In genomic region chr11:35664977-35665441, GRCh38 we compare ENCODE assay signal across 10 cellular contexts. TPM values are rescaled to one million over a fixed set of nuclear protein-coding genes. Genes with fewer than 3 reads are reported as not detected.
DNase-seq lines count a peak whose midpoint lies in the region; ATAC-seq, FAIRE-seq and TF ChIP-seq lines count a peak whose summit lies in the region.
"Had no signal": no experiment of that assay in that cellular context is flagged by ENCODE, and none has a peak within 500 bp of the region (broad histone marks: within the 10 kb centered on the region; RNA-seq: fewer than 3 reads in every experiment).

No MANE protein-coding gene starts in this region.

- peaks cover 0 to 13% of the 10 kb centered on the region in 2 donors for H3K9me3 ChIP-seq in CD4-positive, alpha-beta memory T cell (ENCODE audit: control insufficient read depth in 1 of 2, low read length in 2 of 2)
- H3K9me3 ChIP-seq in HUES64 (ENCODE audit: insufficient read depth, low read depth, low read length) (peaks cover 33% of the 10 kb centered on the region), astrocyte (ENCODE audit: insufficient read depth, low read depth, low read length) (peaks cover 11% of the 10 kb centered on the region)
- H3K9me3 ChIP-seq in naive thymus-derived CD4-positive, alpha-beta T cell (ENCODE audit: control insufficient read depth in 2 of 3, low read length in 3 of 3): peaks cover 0 to 13% (median 6%) of the 10 kb centered on the region in 3 experiments
- H3K9me3 ChIP-seq: suprapubic skin had no signal

- intact Hi-C loops in CD4-positive, alpha-beta memory T cell (cut with micrococcal nuclease): loop anchor here (10.0 kb wide), 1 partner anchor 1230 kb away; the partner anchor contains the start of gene CAT
- intact Hi-C loops in naive thymus-derived CD4-positive, alpha-beta T cell (cut with micrococcal nuclease): loop anchor here (5.0 to 10.0 kb wide), 4 partner anchors 827 to 1890 kb away; partner anchors contain the start of genes FBXO3 (in 1 of the 2) and NAT10 (in 1 of the 2)

- FAIRE-seq in astrocyte (lab: Jason Lieb, UNC): no peak

- H3K4me3 ChIP-seq in CD4-positive, alpha-beta memory T cell (ENCODE audit: low read length in 2 of 2): peak overlapping the region in 1 of 2 donors; percentile 7
- H3K4me3 ChIP-seq in HUES64 (ENCODE audit: low read length) (0 out of 2 replicates have a peak overlapping the region, but pooled peaks have one; percentile 63), astrocyte (ENCODE audit: insufficient read depth, low read depth, low read length) (no peak overlapping the region)
- H3K4me3 ChIP-seq in naive thymus-derived CD4-positive, alpha-beta T cell (ENCODE audit: low read length): no peak overlapping the region
- H3K4me3 ChIP-seq: suprapubic skin had no signal

- peak overlapping the region; percentile 96 for H3K4me2 ChIP-seq in astrocyte (ENCODE audit: low read length)

- H3K9me3 Mint-ChIP-seq in CD4-positive, alpha-beta memory T cell: peaks cover 13 to 38% (median 27%) of the 10 kb centered on the region in 8 donors
- peaks cover 21% of the 10 kb centered on the region for H3K9me3 Mint-ChIP-seq in astrocyte (ENCODE audit: unreplicated experiment)
- peaks cover 0 to 54% (median 31%) of the 10 kb centered on the region in 11 donors for H3K9me3 Mint-ChIP-seq in naive thymus-derived CD4-positive, alpha-beta T cell

- H3K4me1 ChIP-seq in CD4-positive, alpha-beta memory T cell (ENCODE audit: insufficient read depth, low read length): peaks cover 35% of the 10 kb centered on the region
- H3K4me1 ChIP-seq in HUES64 (ENCODE audit: insufficient read depth, low read length): no peaks in the 10 kb centered on the region
- H3K4me1 ChIP-seq in astrocyte (ENCODE audit: insufficient read depth, low read length): peaks cover 20% of the 10 kb centered on the region
- peaks cover 22 to 25% of the 10 kb centered on the region in 2 donors for H3K4me1 ChIP-seq in naive thymus-derived CD4-positive, alpha-beta T cell (ENCODE audit: control insufficient read depth in 2 of 2, insufficient read depth in 2 of 2, low read length in 2 of 2)

- H3K79me2 ChIP-seq in astrocyte (ENCODE audit: insufficient read depth, low read length): peaks cover 72% of the 10 kb centered on the region

- peaks cover 41 to 67% (median 53%) of the 10 kb centered on the region in 4 donors for H3K4me1 Mint-ChIP-seq in CD4-positive, alpha-beta memory T cell
- peaks cover 23% of the 10 kb centered on the region for H3K4me1 Mint-ChIP-seq in astrocyte (ENCODE audit: low read depth, unreplicated experiment)
- H3K4me1 Mint-ChIP-seq in naive thymus-derived CD4-positive, alpha-beta T cell: peaks cover 32 to 81% (median 70%) of the 10 kb centered on the region in 7 donors

- no peak overlapping the region for H2AFZ ChIP-seq in astrocyte (ENCODE audit: low read depth, low read length)

- POLR2A ChIA-PET in CD4-positive, alpha-beta memory T cell (lab: Charles Lee; ENCODE audit: partially characterized antibody): no interaction called here
- POLR2A ChIA-PET in naive thymus-derived CD4-positive, alpha-beta T cell (lab: Charles Lee): no interaction called here

- H3K36me3 Mint-ChIP-seq in CD4-positive, alpha-beta memory T cell: peaks cover 38 to 48% of the 10 kb centered on the region in 2 donors
- H3K36me3 Mint-ChIP-seq in astrocyte (ENCODE audit: low read depth, unreplicated experiment): peaks cover 19% of the 10 kb centered on the region
- H3K36me3 Mint-ChIP-seq in naive thymus-derived CD4-positive, alpha-beta T cell: peaks cover 14 to 50% (median 46%) of the 10 kb centered on the region in 5 donors

- no peak for DNase-seq in CD4-positive, alpha-beta memory T cell
- DNase-seq in astrocyte (ENCODE audit: low read depth) (no peak), glomerular visceral epithelial cell (ENCODE audit: extremely low spot score) (no peak), NCI-H510A (lab: John Stamatoyannopoulos, UW) (no peak), activated gamma-delta T cell treated with Interleukin-2 at 50 U/mL for 16 hours (no peak)
- peak in 2 of 9 donors; percentile 1 to 12 for DNase-seq in naive thymus-derived CD4-positive, alpha-beta T cell
- DNase-seq: stimulated activated CD4-positive, alpha-beta T cell treated with anti-CD3 and anti-CD28 coated beads, Interleukin-4, amount 100 ng/mL, for 4 hours had no signal

- no peak for TF ChIP-seq CTCF in astrocyte (IDR thresholded peaks at IDR 0.05; ENCODE audit: insufficient read depth, low read depth, low read length)

- 93% methylated on average over 4 of the region's 5 CpGs for WGBS in HUES64

- H3K36me3 ChIP-seq in CD4-positive, alpha-beta memory T cell (ENCODE audit: insufficient read depth, low read length): no peaks in the 10 kb centered on the region
- H3K36me3 ChIP-seq in HUES64 (ENCODE audit: insufficient read depth, low read length): peaks cover 8% of the 10 kb centered on the region; the same call in 1 of the 2 replicates
- no peaks in the 10 kb centered on the region for H3K36me3 ChIP-seq in astrocyte (ENCODE audit: insufficient read depth, low read length)
- peaks cover 0 to 4% (median 0%) of the 10 kb centered on the region in 3 experiments for H3K36me3 ChIP-seq in naive thymus-derived CD4-positive, alpha-beta T cell (ENCODE audit: control insufficient read depth in 2 of 3, insufficient read depth in 3 of 3, low read length in 3 of 3)
- H3K36me3 ChIP-seq: suprapubic skin had no signal

- H3K27ac Mint-ChIP-seq in CD4-positive, alpha-beta memory T cell: peak overlapping the region in 4 of 7 donors; percentile 4 to 95 (median 21)
- H3K27ac Mint-ChIP-seq in astrocyte (ENCODE audit: unreplicated experiment): peak overlapping the region; percentile 30
- H3K27ac Mint-ChIP-seq in naive thymus-derived CD4-positive, alpha-beta T cell: peak overlapping the region in 3 of 9 donors; percentile 11 to 100 (median 94)

- H3K9ac ChIP-seq in HUES64 (ENCODE audit: low read depth, low read length) (no peak overlapping the region), astrocyte (ENCODE audit: low read length) (no peak overlapping the region)

- peak overlapping the region in 7 of 8 donors; percentile 8 to 99 (median 94) for H3K4me3 Mint-ChIP-seq in CD4-positive, alpha-beta memory T cell
- peak overlapping the region; percentile 88 for H3K4me3 Mint-ChIP-seq in astrocyte (ENCODE audit: unreplicated experiment)
- H3K4me3 Mint-ChIP-seq in naive thymus-derived CD4-positive, alpha-beta T cell: peak overlapping the region; percentile 16 to 99 (median 94)

- peaks cover 18% of the 10 kb centered on the region for H4K20me1 ChIP-seq in astrocyte (ENCODE audit: insufficient read depth, low read length)

- ATAC-seq in naive thymus-derived CD4-positive, alpha-beta T cell: no peak
- ATAC-seq in HG02973 (IDR thresholded peaks at IDR 0.05; ENCODE audit: unreplicated experiment): no peak

- no peaks in the 10 kb centered on the region for H3K27me3 Mint-ChIP-seq in CD4-positive, alpha-beta memory T cell
- no peaks in the 10 kb centered on the region for H3K27me3 Mint-ChIP-seq in astrocyte (ENCODE audit: low read depth, unreplicated experiment)
- peaks cover 0 to 8% (median 0%) of the 10 kb centered on the region in 5 donors for H3K27me3 Mint-ChIP-seq in naive thymus-derived CD4-positive, alpha-beta T cell

- H3K27me3 ChIP-seq in CD4-positive, alpha-beta memory T cell (ENCODE audit: insufficient read depth, low read length): no peaks in the 10 kb centered on the region
- H3K27me3 ChIP-seq in HUES64 (ENCODE audit: insufficient read depth, low read length): peaks cover 23% of the 10 kb centered on the region
- H3K27me3 ChIP-seq in astrocyte (ENCODE audit: insufficient read depth, low read length): no peaks in the 10 kb centered on the region
- H3K27me3 ChIP-seq in naive thymus-derived CD4-positive, alpha-beta T cell (ENCODE audit: control insufficient read depth in 2 of 2, insufficient read depth in 2 of 2, low read length in 2 of 2): no peaks in the 10 kb centered on the region
- H3K27me3 ChIP-seq: suprapubic skin had no signal

- no peak overlapping the region for H3K27ac ChIP-seq in CD4-positive, alpha-beta memory T cell (ENCODE audit: low read depth, low read length)
- H3K27ac ChIP-seq in HUES64 (ENCODE audit: low read depth, low read length) (no peak overlapping the region), astrocyte (ENCODE audit: low read depth, low read length) (no peak overlapping the region)
- no peak overlapping the region for H3K27ac ChIP-seq in naive thymus-derived CD4-positive, alpha-beta T cell (ENCODE audit: low read depth, low read length)
- H3K27ac ChIP-seq: suprapubic skin had no signal

- CTCF ChIA-PET in CD4-positive, alpha-beta memory T cell (lab: Charles Lee; ENCODE audit: partially characterized antibody): no interaction called here
- CTCF ChIA-PET in naive thymus-derived CD4-positive, alpha-beta T cell (lab: Charles Lee): no interaction called here

RNA-seq across cellular contexts. Expression of gene TRIM44, which starts 2.4 kb away (rescaled TPM):
- 10 to 100 TPM; 49.8 to 53.1 TPM for total RNA-seq in CD4-positive, alpha-beta memory T cell
- polyA plus RNA-seq in CD4-positive, alpha-beta memory T cell: 10 to 100 TPM; 34.7 to 47.6 TPM
- polyA plus RNA-seq in HUES64 (2013, experiment 1 of 2): 16.0 TPM
- polyA plus RNA-seq in HUES64 (2013, experiment 2 of 2): 28.7 TPM
- 61.0 and 62.4 TPM in 2 replicates for total RNA-seq in astrocyte
- 10 to 100 TPM; 35.7 to 60.8 (median 58.6) TPM for total RNA-seq in naive thymus-derived CD4-positive, alpha-beta T cell
- 10 to 100 TPM; 50.2 to 60.1 TPM for polyA plus RNA-seq in naive thymus-derived CD4-positive, alpha-beta T cell

RNA-seq across cellular contexts. Expression of gene FJX1, which starts 46.7 kb away (rescaled TPM):
- total RNA-seq in CD4-positive, alpha-beta memory T cell: not detected
- polyA plus RNA-seq in CD4-positive, alpha-beta memory T cell: under 1 TPM in 1 of 2 donors, not detected in 1; 0.10 TPM
- 11.3 TPM for polyA plus RNA-seq in HUES64 (2013, experiment 1 of 2)
- 12.2 TPM for polyA plus RNA-seq in HUES64 (2013, experiment 2 of 2)
- 47.9 and 50.2 TPM in 2 replicates for total RNA-seq in astrocyte
- total RNA-seq in naive thymus-derived CD4-positive, alpha-beta T cell: under 1 TPM in 1 of 5 experiments, not detected in 4; 0.15 TPM
- polyA plus RNA-seq in naive thymus-derived CD4-positive, alpha-beta T cell: not detected

Comparison
In these comparisons a context has a peak if more than half of its experiments do, and no peak if none do; other contexts are left out.
1. RNA of gene FJX1, which starts 46.7 kb away (total RNA-seq): 47.9 to 50.2 TPM in astrocyte; not detected in CD4-positive, alpha-beta memory T cell and 0.15 TPM in naive thymus-derived CD4-positive, alpha-beta T cell; every median in the first group is over 10 times any median in the second.
2. Peak in every context shown above with its lines, with median percentiles within 50 percentile points of each other: H3K4me3 Mint-ChIP-seq.